8 cellular contexts compared by ENCODE assay signal in the genomic region with DNA sequence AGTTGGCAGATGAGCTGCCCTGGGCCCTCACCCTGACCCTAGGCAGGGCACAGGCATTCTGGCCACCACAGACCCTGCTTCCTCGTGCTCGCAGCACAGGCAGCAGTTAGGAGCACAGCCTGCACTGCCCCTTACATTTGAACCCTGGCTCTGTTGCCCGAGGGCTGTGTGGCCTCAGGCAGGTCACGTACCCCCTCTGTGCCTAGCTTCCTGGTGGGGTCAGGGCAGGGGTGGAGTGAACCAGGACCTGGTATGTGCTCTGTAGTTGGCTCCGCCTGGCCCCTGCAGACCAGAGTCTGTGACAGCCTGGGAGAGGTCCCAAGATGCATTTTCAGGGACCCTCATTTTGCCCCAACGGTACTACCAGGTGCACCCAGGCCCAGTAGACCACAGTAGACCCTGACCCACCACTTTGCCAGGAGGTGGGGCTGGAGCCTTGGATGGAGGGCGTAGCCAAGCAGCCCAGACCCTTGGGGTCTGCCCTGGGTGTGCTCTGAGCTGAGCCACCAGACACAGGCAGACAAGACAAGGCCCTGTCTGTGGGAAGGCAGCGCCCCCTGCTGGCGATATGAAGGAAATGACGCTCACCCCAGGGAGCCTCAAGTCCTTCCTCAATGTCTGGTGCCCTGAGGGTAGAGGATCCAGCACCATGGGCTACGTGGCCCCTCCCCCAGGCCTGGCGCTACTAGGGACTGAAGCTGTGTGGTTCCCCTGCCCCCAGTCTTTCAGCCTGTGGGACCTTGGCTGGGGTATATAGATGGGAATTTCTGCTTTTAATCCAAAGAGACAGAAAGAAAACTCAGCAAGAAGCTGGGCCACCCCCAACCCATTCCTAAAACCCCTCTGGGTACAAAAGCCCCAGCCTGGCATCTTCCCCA. TPM values are rescaled to one million over a fixed set of nuclear protein-coding genes. Genes with fewer than 3 reads are reported as not detected.
A peak's percentile ranks its signal among the peaks of the same experiment; 100 is the strongest.
DNase-seq lines count a peak whose midpoint lies in the region; ATAC-seq and TF ChIP-seq lines count a peak whose summit lies in the region.

No MANE protein-coding gene starts in this region.

- peaks cover 23% of the 10 kb centered on the region for H3K27me3 ChIP-seq in CD4-positive, alpha-beta T cell (ENCODE audit: control insufficient read depth, insufficient read depth, low read length)
- H3K27me3 ChIP-seq in lung (ENCODE audit: control insufficient read depth, insufficient read depth): no peaks in the 10 kb centered on the region

- H3K4me1 Mint-ChIP-seq in CD4-positive, alpha-beta T cell (ENCODE audit: low read depth): peaks cover 28% of the 10 kb centered on the region
- H3K4me1 Mint-ChIP-seq in HFFc6 (ENCODE audit: low read depth): peaks cover 4% of the 10 kb centered on the region; the same call in 1 of the 2 replicates

- TF ChIP-seq CTCF in CD4-positive, alpha-beta T cell (IDR thresholded peaks at IDR 0.05): peak; percentile 89
- TF ChIP-seq CTCF in HFFc6 (IDR thresholded peaks at IDR 0.05) (peak; percentile 99), lung (IDR thresholded peaks at IDR 0.05; ENCODE audit: control extremely low read depth, extremely low read depth) (peak; percentile 97)

- CTCF ChIA-PET in CD4-positive, alpha-beta T cell (lab: Charles Lee): interaction anchor here (0.6 to 4.4 kb wide), 8 partner anchors 9 to 156 kb away, joined by 3 to 83 read pairs (median 18); a partner anchor contains a TSS

- peak overlapping the region; percentile 51 for H3K4me3 Mint-ChIP-seq in CD4-positive, alpha-beta T cell
- no peak overlapping the region for H3K4me3 Mint-ChIP-seq in HFFc6

- ATAC-seq in CD4-positive, alpha-beta T cell (ENCODE audit: poor library complexity): peak; percentile 73
- peak; percentile 65 for ATAC-seq in lung (ENCODE audit: insufficient read depth, low FRiP score)
- no peak for ATAC-seq in GM18870 (IDR thresholded peaks at IDR 0.05; ENCODE audit: unreplicated experiment)

- H3K4me1 ChIP-seq in lung (ENCODE audit: control insufficient read depth in 2 of 2, insufficient read depth in 2 of 2, low read length in 2 of 2): peaks cover 3 to 5% of the 10 kb centered on the region in 2 donors

- H3K9me3 Mint-ChIP-seq in CD4-positive, alpha-beta T cell: no peaks in the 10 kb centered on the region
- no peaks in the 10 kb centered on the region for H3K9me3 Mint-ChIP-seq in HFFc6

- peak; percentile 68 to 83 (median 74) for DNase-seq in CD4-positive, alpha-beta T cell
- peak; percentile 67 for DNase-seq in HFFc6
- peak; percentile 45 for DNase-seq in NCI-H526 treated with DMSO at 0.1 percent for 48 hours (lab: John Stamatoyannopoulos, UW)
- peak; percentile 67 to 72 for DNase-seq in activated CD4-positive, alpha-beta T cell treated with anti-CD3 and anti-CD28 coated beads, Interleukin-2, amount 50 U/mL, for 24 hours (ENCODE audit: low read depth in 1 of 2, low spot score in 1 of 2)
- peak; percentile 91 for DNase-seq in dermis blood vessel endothelial cell
- DNase-seq in lung (ENCODE audit: low spot score): peak; percentile 82
- peak; percentile 50 to 65 (median 64) for DNase-seq in stimulated activated CD4-positive, alpha-beta T cell treated with anti-CD3 and anti-CD28 coated beads, TNF-alpha, amount 100 ng/mL, for 1 hour (ENCODE audit: low read depth in 3 of 3, low spot score in 1 of 3)

- intact Hi-C loops in CD4-positive, alpha-beta T cell (cut with DNase I, micrococcal nuclease): loop anchor here (1.0 kb wide), 2 partner anchors 110 to 115 kb away; no protein-coding TSS in a partner anchor

- H3K27ac ChIP-seq in CD4-positive, alpha-beta T cell (ENCODE audit: low read depth, low read length): no peak overlapping the region
- peak overlapping the region in 1 of 2 donors; percentile 27 for H3K27ac ChIP-seq in lung (ENCODE audit: low read depth in 1 of 2, low read length in 1 of 2)

- no peak overlapping the region for H3K4me3 ChIP-seq in lung

- POLR2A ChIA-PET in CD4-positive, alpha-beta T cell (lab: Charles Lee): interaction anchor here (0.8 to 3.6 kb wide), 4 partner anchors 11 to 129 kb away, joined by 3 to 16 read pairs (median 8); no protein-coding TSS in a partner anchor

- 45 to 49% methylated on average over 12 of the region's 12 CpGs for WGBS in lung, 2 donors

- H3K36me3 Mint-ChIP-seq in CD4-positive, alpha-beta T cell (ENCODE audit: low read depth): no peaks in the 10 kb centered on the region
- H3K36me3 Mint-ChIP-seq in HFFc6 (ENCODE audit: low read depth): peaks cover 14% of the 10 kb centered on the region

- H3K36me3 ChIP-seq in lung (ENCODE audit: control insufficient read depth in 2 of 2, insufficient read depth in 2 of 2, low read length in 2 of 2): peaks cover 3 to 17% of the 10 kb centered on the region in 2 donors

- H3K27ac Mint-ChIP-seq in CD4-positive, alpha-beta T cell: no peak overlapping the region
- no peak overlapping the region for H3K27ac Mint-ChIP-seq in HFFc6

- no peaks in the 10 kb centered on the region for H3K9me3 ChIP-seq in CD4-positive, alpha-beta T cell (ENCODE audit: control insufficient read depth, low read length)
- H3K9me3 ChIP-seq in lung (ENCODE audit: control insufficient read depth in 2 of 2, insufficient read depth in 1 of 2, low read length in 1 of 2): no peaks in the 10 kb centered on the region

- peaks cover 30% of the 10 kb centered on the region for H3K27me3 Mint-ChIP-seq in CD4-positive, alpha-beta T cell
- peaks cover 2% of the 10 kb centered on the region for H3K27me3 Mint-ChIP-seq in HFFc6 (ENCODE audit: insufficient read depth)

RNA-seq across cellular contexts. Expression of a gene that starts 9.0 kb away (rescaled TPM):
- total RNA-seq in CD4-positive, alpha-beta T cell: 1 to 10 TPM; 1.9 to 2.1 TPM
- 1 to 10 TPM; 1.5 to 5.1 (median 4.2) TPM for total RNA-seq in HFFc6 (2021; fragmentation: NEBNext Ultra II Directional; extraction: Animal tissue kit (Norgen Biotek cat#: 25700))
- 51.8 and 55.0 TPM in 2 replicates for total RNA-seq in dermis blood vessel endothelial cell
- total RNA-seq in lung: 10 to 100 TPM; 12.9 to 25.9 TPM
- polyA plus RNA-seq in lung: 10 to 100 TPM; 15.5 to 34.1 TPM

RNA-seq across cellular contexts. Expression of a gene that starts 22.9 kb away (rescaled TPM):
- total RNA-seq in CD4-positive, alpha-beta T cell: 10 to 100 TPM; 60.5 to 63.4 TPM
- 10 to 100 TPM; 36.3 to 49.9 (median 39.6) TPM for total RNA-seq in HFFc6 (2021; fragmentation: NEBNext Ultra II Directional; extraction: Animal tissue kit (Norgen Biotek cat#: 25700))
- total RNA-seq in dermis blood vessel endothelial cell: 44.7 and 47.0 TPM in 2 replicates
- 10 to 100 TPM; 14.4 to 41.4 TPM for total RNA-seq in lung
- polyA plus RNA-seq in lung: 10 to 100 TPM; 46.1 to 48.2 TPM

RNA-seq across cellular contexts. Expression of a gene that starts 24.4 kb away (rescaled TPM):
- 10 to 100 TPM; 13.0 to 13.5 TPM for total RNA-seq in CD4-positive, alpha-beta T cell
- 100 to 1,000 TPM; 126 to 146 (median 139) TPM for total RNA-seq in HFFc6 (2021; fragmentation: NEBNext Ultra II Directional; extraction: Animal tissue kit (Norgen Biotek cat#: 25700))
- total RNA-seq in dermis blood vessel endothelial cell (35.9 and 136 TPM in 2 replicates), lung (10 to 100 TPM; 18.4 to 94.8 TPM)
- 10 to 100 TPM; 51.6 to 64.9 TPM for polyA plus RNA-seq in lung

RNA-seq across cellular contexts. Expression of a gene that starts 56.5 kb away (rescaled TPM):
- total RNA-seq in CD4-positive, alpha-beta T cell: 10 to 100 TPM; 40.9 to 43.9 TPM
- 10 to 100 TPM; 48.5 to 63.4 (median 54.0) TPM for total RNA-seq in HFFc6 (2021; fragmentation: NEBNext Ultra II Directional; extraction: Animal tissue kit (Norgen Biotek cat#: 25700))
- total RNA-seq in dermis blood vessel endothelial cell (69.9 and 84.6 TPM in 2 replicates), lung (10 to 100 TPM; 45.8 to 94.3 TPM)
- 100 to 1,000 TPM; 128 to 136 TPM for polyA plus RNA-seq in lung

RNA-seq across cellular contexts. Expression of a gene that starts 56.6 kb away (rescaled TPM):
- 100 to 1,000 TPM; 254 to 255 TPM for total RNA-seq in CD4-positive, alpha-beta T cell
- 10 to 100 TPM; 68.9 to 91.2 (median 87.7) TPM for total RNA-seq in HFFc6 (2021; fragmentation: NEBNext Ultra II Directional; extraction: Animal tissue kit (Norgen Biotek cat#: 25700))
- total RNA-seq in dermis blood vessel endothelial cell (25.5 and 30.8 TPM in 2 replicates), lung (10 to 100 TPM; 29.8 to 93.5 TPM)
- 100 to 1,000 TPM in 1 of 2 donors, 10 to 100 TPM in 1; 92.5 to 242 TPM for polyA plus RNA-seq in lung
